In the genomic region with DNA sequence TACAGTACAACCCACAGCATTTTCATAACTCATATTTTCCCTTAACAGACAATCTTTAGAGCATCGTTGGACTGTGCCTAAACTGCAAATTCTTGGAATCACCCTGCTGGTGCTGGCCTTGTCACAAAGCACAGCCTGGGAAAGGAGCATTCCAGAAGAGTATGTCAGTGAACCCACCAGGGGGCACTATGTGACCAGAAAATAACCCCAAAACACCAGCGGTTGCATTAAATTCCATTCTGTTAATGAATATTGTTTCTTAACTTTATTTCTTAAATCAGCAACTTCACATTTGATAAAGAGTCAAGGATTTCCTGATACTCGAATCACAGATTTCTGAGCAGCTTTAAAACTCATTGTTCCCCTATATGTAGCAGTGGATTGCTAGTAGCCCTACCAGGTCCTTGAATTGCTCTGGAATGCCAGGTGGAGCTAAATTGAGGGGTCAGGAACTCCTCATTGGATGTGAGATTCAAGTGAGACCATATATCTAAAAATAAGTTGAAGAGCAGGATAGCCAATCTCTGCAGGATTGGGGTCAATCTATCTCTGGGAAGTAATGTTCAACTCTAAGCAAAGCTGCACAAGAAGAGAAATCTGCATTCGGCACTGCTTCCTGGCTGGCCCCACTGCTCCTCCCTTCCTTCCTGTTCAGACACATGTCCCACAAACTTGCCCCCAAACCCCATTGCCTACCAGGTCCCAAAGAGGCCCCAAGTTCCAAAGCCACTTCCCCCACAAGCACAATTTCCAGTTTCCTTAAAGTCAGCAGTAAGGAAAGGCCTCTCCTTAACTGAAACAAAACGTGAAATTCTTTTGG, we compare ENCODE assay signal across 8 cellular contexts. TPM values are rescaled to one million over a fixed set of nuclear protein-coding genes. Genes with fewer than 3 reads are reported as not detected.
DNase-seq lines count a peak whose midpoint lies in the region; ATAC-seq, FAIRE-seq and TF ChIP-seq lines count a peak whose summit lies in the region.

No MANE protein-coding gene starts in this region.

- TF ChIP-seq CTCF in dorsolateral prefrontal cortex (IDR thresholded peaks at IDR 0.05 in 54 of 56, conservative IDR thresholded peaks at IDR 0.05 in 2 of 56; ENCODE audit: low read depth in 1 of 56, partially characterized antibody in 56 of 56), result peak; percentile 69 to 99 (median 93)

- DNase-seq in H54 (ENCODE audit: insufficient read length, low spot score) (peak; percentile 50), NCI-H748 (lab: John Stamatoyannopoulos, UW; ENCODE audit: unreplicated experiment) (peak; percentile 50), dorsolateral prefrontal cortex (peak in 8 of 10 donors; percentile 55 to 80 (median 70)), medulla oblongata (ENCODE audit: extremely low spot score) (peak; percentile 93)
- peak; percentile 58 to 61 for DNase-seq in activated CD4-positive, alpha-beta T cell treated with anti-CD3 and anti-CD28 coated beads, Interleukin-2, amount 50 U/mL, for 4 hours
- DNase-seq in stimulated activated CD8-positive, alpha-beta memory T cell treated with anti-CD3 and anti-CD28 coated beads, Interleukin-4, amount 100 ng/mL, for 24 hours (ENCODE audit: low read depth), result peak; percentile 44

- H3K9ac ChIP-seq in BLaER1 treated with 17β-estradiol and CSF1 and Interleukin-3, amounts not matched to agents 10 nM and 100 nM, result peak overlapping the region in 8 of 11 experiments; percentile 1 to 39 (median 24); a peak in 7 of 22 replicates

- no peak for TF ChIP-seq POLR2A in H54 (IDR thresholded peaks at IDR 0.05; ENCODE audit: low read depth, low read length)

- H3K27me3 ChIP-seq in BLaER1 treated with 17β-estradiol and CSF1 and Interleukin-3, amounts not matched to agents 10 nM and 100 nM, result no peaks in the 10 kb centered on the region
- H3K27me3 ChIP-seq in dorsolateral prefrontal cortex, result no peaks in the 10 kb centered on the region

- ATAC-seq in HG02970 (IDR thresholded peaks at IDR 0.05; ENCODE audit: low FRiP score, unreplicated experiment), result no peak

- peaks cover 13 to 21% (median 18%) of the 10 kb centered on the region in 10 experiments for H3K4me1 ChIP-seq in BLaER1 treated with 17β-estradiol and CSF1 and Interleukin-3, amounts not matched to agents 10 nM and 100 nM

- FAIRE-seq in H54 (lab: Jason Lieb, UNC), result no peak

- no peaks in the 10 kb centered on the region for H4K20me1 ChIP-seq in BLaER1 treated with 17β-estradiol and CSF1 and Interleukin-3, amounts not matched to agents 10 nM and 100 nM

- intact Hi-C loops in dorsolateral prefrontal cortex (cut with DNase I), result loop anchor here (1.0 to 10.0 kb wide), 3 partner anchors 223 to 523 kb away; partner anchors contain the start of gene RHOU (in 2 of the 2)

- no peaks in the 10 kb centered on the region for H3K9me3 ChIP-seq in BLaER1 treated with 17β-estradiol and CSF1 and Interleukin-3, amounts not matched to agents 10 nM and 100 nM (replicated peaks in 1 of 11)

- H3K4me2 ChIP-seq in BLaER1 treated with 17β-estradiol and CSF1 and Interleukin-3, amounts not matched to agents 10 nM and 100 nM, result peak overlapping the region; percentile 58 to 85 (median 77)

- H3K4me3 ChIP-seq in BLaER1 treated with 17β-estradiol and CSF1 and Interleukin-3, amounts not matched to agents 10 nM and 100 nM, result no peak overlapping the region
- H3K4me3 ChIP-seq in dorsolateral prefrontal cortex, result peak overlapping the region in 3 of 59 donors; percentile 11 to 21 (median 13)

- no peak overlapping the region for H3K27ac ChIP-seq in BLaER1 treated with 17β-estradiol and CSF1 and Interleukin-3, amounts not matched to agents 10 nM and 100 nM
- peak overlapping the region in 55 of 59 donors; percentile 6 to 89 (median 72) for H3K27ac ChIP-seq in dorsolateral prefrontal cortex

- no peaks in the 10 kb centered on the region for H3K36me3 ChIP-seq in BLaER1 treated with 17β-estradiol and CSF1 and Interleukin-3, amounts not matched to agents 10 nM and 100 nM

RNA-seq across cellular contexts. Expression of gene RAB4A, which starts 12.7 kb away (rescaled TPM):
- 100 to 1,000 TPM in 15 of 120 experiments, 10 to 100 TPM in 105; 64.3 to 117 (median 86.8) TPM for total RNA-seq in dorsolateral prefrontal cortex

Comparison
In these comparisons a context has a peak if more than half of its experiments do, and no peak if none do; other contexts are left out.
1. H3K27ac ChIP-seq: peak in dorsolateral prefrontal cortex (55 of 59); none in BLaER1 treated with 17β-estradiol and CSF1 and Interleukin-3, amounts not matched to agents 10 nM and 100 nM (0 of 11).
2. Peak in every context shown above with its lines, with median percentiles within 50 percentile points of each other: DNase-seq.